17 cellular contexts compared by ENCODE assay signal in the genomic region with DNA sequence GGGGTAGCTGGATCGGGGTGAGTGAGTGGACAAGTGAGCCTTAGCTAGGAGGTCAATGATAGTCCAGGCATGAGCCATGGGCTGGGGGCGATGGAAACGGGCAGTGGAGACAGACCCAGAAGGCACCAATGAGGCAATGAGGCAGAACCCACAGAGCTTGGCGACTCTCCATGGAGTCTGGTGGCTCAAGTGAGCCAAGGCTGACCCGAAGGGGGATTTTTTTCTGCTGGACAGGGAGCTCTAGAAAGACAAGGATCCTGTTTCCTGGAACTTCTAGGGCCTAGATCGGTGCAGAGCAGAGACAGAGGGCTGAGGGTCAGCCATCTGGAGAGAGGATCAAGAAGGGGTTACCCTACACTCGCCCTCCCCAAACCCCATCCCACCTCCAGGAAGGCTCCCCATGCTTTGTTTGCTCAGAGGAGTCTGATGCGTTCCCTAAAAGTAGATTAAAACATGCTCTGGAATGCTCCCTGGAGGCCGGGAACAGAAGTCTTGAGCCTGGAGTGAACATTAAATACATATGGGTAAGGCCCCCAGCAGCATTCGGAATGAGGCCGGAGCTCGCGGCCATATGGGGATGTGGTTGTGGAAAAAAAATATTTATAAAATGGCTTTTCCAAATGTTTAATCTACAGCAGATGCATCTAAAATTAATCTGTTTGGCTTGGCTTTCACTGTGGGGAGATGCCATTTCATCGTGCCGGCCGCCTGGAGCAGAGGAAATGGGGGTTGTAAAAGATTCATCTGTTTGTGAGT.
DNase-seq lines count a peak whose midpoint lies in the region; ATAC-seq and TF ChIP-seq lines count a peak whose summit lies in the region.
"Had no signal": no experiment of that assay in that cellular context is flagged by ENCODE, and none has a peak within 500 bp of the region (broad histone marks: within the 10 kb centered on the region; RNA-seq: fewer than 3 reads in every experiment).

No MANE protein-coding gene starts in this region.

- TF ChIP-seq CTCF in astrocyte of the spinal cord (IDR thresholded peaks at IDR 0.05; ENCODE audit: low read depth, low read length): peak; percentile 21
- TF ChIP-seq CTCF in heart right ventricle (IDR thresholded peaks at IDR 0.05): no peak
- TF ChIP-seq CTCF in vagina (IDR thresholded peaks at IDR 0.05): no peak
- no peak for TF ChIP-seq CTCF in esophagus squamous epithelium (IDR thresholded peaks at IDR 0.05)

- TF ChIP-seq POLR2A in vagina (IDR thresholded peaks at IDR 0.05) (no peak), esophagus squamous epithelium (IDR thresholded peaks at IDR 0.05) (no peak)

- 65% methylated on average over 16 of the region's 16 CpGs for WGBS in right cardiac atrium
- 58 to 66% methylated on average over 16 of the region's 16 CpGs for WGBS in heart right ventricle, 2 donors
- 65 to 74% methylated on average over 12 to 13 of the region's 16 CpGs for WGBS in esophagus squamous epithelium, 2 donors

- in situ Hi-C loops in astrocyte of the spinal cord (cut with HindIII; ENCODE audit: low sequenced_read_pairs): no loop called here

- H3K27ac ChIP-seq in right cardiac atrium (ENCODE audit: low read length) (no peak overlapping the region), heart right ventricle (peak overlapping the region in 7 of 10 donors; percentile 6 to 48 (median 37)), vagina (peak overlapping the region; percentile 22), esophagus squamous epithelium (peak overlapping the region in 1 of 4 donors; percentile 21)
- H3K27ac ChIP-seq: WERI-Rb-1 had no signal

- no peaks in the 10 kb centered on the region for H3K27me3 ChIP-seq in right cardiac atrium (ENCODE audit: control insufficient read depth, insufficient read depth)
- H3K27me3 ChIP-seq in heart right ventricle: peaks cover 0 to 4% (median 0%) of the 10 kb centered on the region in 7 donors
- no peaks in the 10 kb centered on the region for H3K27me3 ChIP-seq in vagina
- H3K27me3 ChIP-seq in esophagus squamous epithelium: no peaks in the 10 kb centered on the region

- DNase-seq in Right ventricle myocardium superior: no peak
- DNase-seq in right cardiac atrium: no peak
- peak; percentile 93 for DNase-seq in astrocyte of the spinal cord (ENCODE audit: low read depth, low spot score)
- peak; percentile 30 to 56 for DNase-seq in heart right ventricle
- DNase-seq in vagina (ENCODE audit: extremely low spot score in 2 of 2): no peak
- DNase-seq in GF-D8 (lab: John Stamatoyannopoulos, UW): no peak
- DNase-seq in esophagus squamous epithelium (lab: John Stamatoyannopoulos, UW): no peak
- DNase-seq: 8988T; activated effector memory CD4-positive, alpha-beta T cell treated with anti-CD3 and anti-CD28 coated beads, Interleukin-2, amount 50 U/mL, for 16 hours; CD8-positive, alpha-beta memory T cell; glutamatergic neuron; kidney; NCI-H1694 treated with DMSO at 0.1 percent for 48 hours; NCI-H524 treated with DMSO at 0.1 percent for 48 hours; stimulated activated CD4-positive, alpha-beta T cell treated with anti-CD3 and anti-CD28 coated beads, Interleukin-1b, Interleukin-23, amount 100 ng/mL, for 48 hours; WERI-Rb-1 had no signal

- ATAC-seq in Right ventricle myocardium superior (ENCODE audit: poor library complexity): peak; percentile 48
- no peak for ATAC-seq in right cardiac atrium
- ATAC-seq in heart right ventricle: peak; percentile 48 to 88 (median 76)
- no peak for ATAC-seq in GM21786 (IDR thresholded peaks at IDR 0.05; ENCODE audit: unreplicated experiment)

- intact Hi-C loops in Right ventricle myocardium superior (cut with DNase I) (no loop called here), right cardiac atrium (cut with DNase I) (no loop called here), heart right ventricle (cut with DNase I) (no loop called here), vagina (cut with DNase I) (no loop called here), esophagus squamous epithelium (cut with DNase I) (no loop called here)

- no peak overlapping the region for H3K4me3 ChIP-seq in right cardiac atrium (ENCODE audit: low read length)
- no peak overlapping the region for H3K4me3 ChIP-seq in astrocyte of the spinal cord (ENCODE audit: low read depth, low read length)
- H3K4me3 ChIP-seq in heart right ventricle: no peak overlapping the region
- H3K4me3 ChIP-seq in vagina: no peak overlapping the region
- no peak overlapping the region for H3K4me3 ChIP-seq in esophagus squamous epithelium

- H3K9me3 ChIP-seq in right cardiac atrium (ENCODE audit: control insufficient read depth, low read length) (no peaks in the 10 kb centered on the region), heart right ventricle (no peaks in the 10 kb centered on the region), vagina (no peaks in the 10 kb centered on the region), esophagus squamous epithelium (no peaks in the 10 kb centered on the region)

- H3K36me3 ChIP-seq in heart right ventricle: no peaks in the 10 kb centered on the region
- no peaks in the 10 kb centered on the region for H3K36me3 ChIP-seq in vagina
- H3K36me3 ChIP-seq in esophagus squamous epithelium: no peaks in the 10 kb centered on the region
- H3K36me3 ChIP-seq: WERI-Rb-1 had no signal

- no peaks in the 10 kb centered on the region for H3K4me1 ChIP-seq in right cardiac atrium (ENCODE audit: control insufficient read depth, insufficient read depth, low read length)
- peaks cover 0 to 6% (median 0%) of the 10 kb centered on the region in 9 donors for H3K4me1 ChIP-seq in heart right ventricle
- H3K4me1 ChIP-seq in vagina: peaks cover 8% of the 10 kb centered on the region
- peaks cover 0 to 12% (median 0%) of the 10 kb centered on the region in 3 donors for H3K4me1 ChIP-seq in esophagus squamous epithelium

Comparison
In these comparisons a context has a peak if more than half of its experiments do, and no peak if none do; other contexts are left out.
1. ATAC-seq: peak in Right ventricle myocardium superior (single experiment) and heart right ventricle (8 of 8); none in right cardiac atrium (0 of 2) and GM21786 (single experiment).
2. DNase-seq: peak in astrocyte of the spinal cord (single experiment) and heart right ventricle (2 of 2); none in Right ventricle myocardium superior (single experiment), right cardiac atrium (0 of 3), vagina (0 of 2), GF-D8 (single experiment) and esophagus squamous epithelium (single experiment).